Comparison of ENCODE assay signal across 27 cellular contexts in genomic region chr2:119940856-119941255, GRCh38.
"Had no signal": no experiment of that assay in that cellular context is flagged by ENCODE, and none has a peak within 500 bp of the region (broad histone marks: within the 10 kb centered on the region; RNA-seq: fewer than 3 reads in every experiment).

No MANE protein-coding gene starts in this region.

- H3K27ac ChIP-seq: brain microvascular endothelial cell, cardiac muscle cell had no signal

- H3K27me3 Mint-ChIP-seq: activated CD4-positive, alpha-beta memory T cell treated with anti-CD3 and anti-CD28 coated beads for 36 hours; activated CD4-positive, alpha-beta T cell treated with anti-CD3 and anti-CD28 coated beads, Interleukin-2, amount 10 ng/mL, durations not matched to agents 7 days and 5 days; activated naive CD8-positive, alpha-beta T cell had no signal

- ATAC-seq: activated T-cell treated with anti-CD3 and anti-CD28 coated beads, Interleukin-2, amount 50 U/mL, for 4 hours; Panc1; Right ventricle myocardium inferior had no signal

- H3K9ac ChIP-seq: SK-N-SH had no signal

- H3K9me3 ChIP-seq: MG63, SK-N-SH had no signal

- H3K36me3 ChIP-seq: brain microvascular endothelial cell, MG63 had no signal

- H3K27me3 ChIP-seq: brain microvascular endothelial cell, cardiac muscle cell, MG63 had no signal

- H3K4me3 Mint-ChIP-seq: activated CD4-positive, alpha-beta memory T cell treated with anti-CD3 and anti-CD28 coated beads for 36 hours; activated CD4-positive, alpha-beta T cell treated with anti-CD3 and anti-CD28 coated beads, Interleukin-2, amount 10 ng/mL, durations not matched to agents 7 days and 5 days; activated naive CD4-positive, alpha-beta T cell treated with anti-CD3 and anti-CD28 coated beads for 36 hours; activated naive CD8-positive, alpha-beta T cell; activated T-cell treated with anti-CD3 and anti-CD28 coated beads, Interleukin-2, amount 50 U/mL, for 4 hours had no signal

- DNase-seq: activated CD4-positive, alpha-beta memory T cell treated with anti-CD3 and anti-CD28 coated beads for 36 hours; activated CD4-positive, alpha-beta T cell treated with anti-CD3 and anti-CD28 coated beads, Interleukin-2, amount 10 ng/mL, durations not matched to agents 7 days and 5 days; activated CD4-positive, CD25-positive, alpha-beta regulatory T cell; activated CD8-positive, alpha-beta memory T cell treated with anti-CD3 and anti-CD28 coated beads for 24 hours; activated gamma-delta T cell; activated naive CD4-positive, alpha-beta T cell treated with anti-CD3 and anti-CD28 coated beads for 36 hours; activated T-cell treated with anti-CD3 and anti-CD28 coated beads, Interleukin-2, amount 50 U/mL, for 4 hours; brain microvascular endothelial cell; MG63; MV-4-11; NCI-H1092 treated with DMSO at 0.1 percent for 48 hours; NCI-H1417 treated with DMSO at 0.1 percent for 48 hours; NCI-H1694; NCI-H2029; NCI-H2107; NCI-H345; NCI-H510A; NCI-H526 treated with DMSO at 0.1 percent for 48 hours; NK-92 treated with Interleukin-12 subunit alpha and Interleukin-12 subunit beta, amount 100 ng/mL, for 24 hours; OCI-M1; RPMI8226; SK-N-SH; T-helper 9 cell had no signal

- H3K27ac Mint-ChIP-seq: activated CD4-positive, alpha-beta memory T cell treated with anti-CD3 and anti-CD28 coated beads for 36 hours; activated CD4-positive, alpha-beta T cell treated with anti-CD3 and anti-CD28 coated beads, Interleukin-2, amount 10 ng/mL, durations not matched to agents 7 days and 5 days; activated naive CD4-positive, alpha-beta T cell treated with anti-CD3 and anti-CD28 coated beads for 36 hours; activated naive CD8-positive, alpha-beta T cell had no signal

- H3K9me3 Mint-ChIP-seq: activated CD4-positive, alpha-beta memory T cell treated with anti-CD3 and anti-CD28 coated beads for 36 hours; activated naive CD4-positive, alpha-beta T cell treated with anti-CD3 and anti-CD28 coated beads for 36 hours; activated T-cell treated with anti-CD3 and anti-CD28 coated beads, Interleukin-2, amount 50 U/mL, for 4 hours had no signal

- H3K4me3 ChIP-seq: cardiac muscle cell, MG63 had no signal
